ENCODE assay signal across 8 cellular contexts in genomic region chr12:49623142-49623899, GRCh38. TPM values are rescaled to one million over a fixed set of nuclear protein-coding genes. Genes with fewer than 3 reads are reported as not detected.
DNase-seq lines count a peak whose midpoint lies in the region; ATAC-seq and TF ChIP-seq lines count a peak whose summit lies in the region.

Gene PRPF40B (plus strand): TSS chr12:49623561. CDS start chr12:49623591, 30 bp downstream.

- no peaks in the 10 kb centered on the region for H3K36me3 Mint-ChIP-seq in activated naive CD8-positive, alpha-beta T cell

- peaks cover 21% of the 10 kb centered on the region for H3K4me1 Mint-ChIP-seq in activated naive CD8-positive, alpha-beta T cell (ENCODE audit: low read depth)

- DNase-seq in HCT116 (ENCODE audit: low read depth, low spot score) (peak; percentile 48), MV-4-11 (lab: John Stamatoyannopoulos, UW) (peak; percentile 66), SKM-1 treated with dmso at 0.1 percent for 144 hours (lab: John Stamatoyannopoulos, UW; ENCODE audit: unreplicated experiment) (peak; percentile 47), Right ventricle myocardium inferior (ENCODE audit: missing footprints) (peak; percentile 95), tibial nerve (ENCODE audit: low spot score in 2 of 2) (peak; percentile 72 to 83)

- peak within 1 kb of the TSS; percentile 75 for H3K9ac ChIP-seq in HCT116 (ENCODE audit: low read length)
- H3K9ac ChIP-seq in parathyroid adenoma, result peak within 1 kb of the TSS; percentile 0

- peak within 1 kb of the TSS; percentile 89 for H3K4me3 Mint-ChIP-seq in activated naive CD8-positive, alpha-beta T cell

- RAD21 ChIA-PET in HCT116 (lab: Charles Lee; ENCODE audit: low non-redundant PET in 1 of 2, low total read pairs in 2 of 2, uncharacterized antibody in 2 of 2, unreplicated experiment in 2 of 2), result interaction anchor here in 1 of 2 experiments (0.7 kb wide), 1 partner anchor 118 kb away, joined by 3 read pairs; the partner anchor contains the start of gene TMBIM6

- no peaks in the 10 kb centered on the region for H3K27me3 Mint-ChIP-seq in activated naive CD8-positive, alpha-beta T cell

- peak in 1 of 2 donors; percentile 93 for TF ChIP-seq EP300 in tibial nerve (IDR thresholded peaks at IDR 0.05)

- no peaks in the 10 kb centered on the region for H3K9me3 Mint-ChIP-seq in activated naive CD8-positive, alpha-beta T cell (ENCODE audit: low read depth)

- TF ChIP-seq CTCF in HCT116 (IDR thresholded peaks at IDR 0.05 in 2 of 3, conservative IDR thresholded peaks at IDR 0.05 in 1 of 3; ENCODE audit: borderline replicate concordance in 1 of 3, insufficient read depth in 1 of 3, low read depth in 2 of 3, low read length in 2 of 3), result peak; percentile 37 to 60 (median 40); a peak in 5 of 6 replicates
- TF ChIP-seq CTCF in parathyroid adenoma (IDR thresholded peaks at IDR 0.05), result peak; percentile 44
- peak in 4 of 5 experiments; percentile 44 to 58 (median 47) for TF ChIP-seq CTCF in tibial nerve (IDR thresholded peaks at IDR 0.05)

- H3K27me3 ChIP-seq in HCT116 (ENCODE audit: insufficient read depth, low read length) (no peaks in the 10 kb centered on the region), parathyroid adenoma (ENCODE audit: control insufficient read depth, insufficient read depth, low read length) (no peaks in the 10 kb centered on the region), tibial nerve (no peaks in the 10 kb centered on the region)

- ATAC-seq in HCT116, result peak; percentile 85
- ATAC-seq in Right ventricle myocardium inferior, result peak; percentile 92

- no peaks in the 10 kb centered on the region; the same call in 1 of the 2 replicates for H3K79me2 ChIP-seq in HCT116 (ENCODE audit: insufficient read depth, low read length)
- peaks cover 3% of the 10 kb centered on the region for H3K79me2 ChIP-seq in parathyroid adenoma

- H2AFZ ChIP-seq in HCT116 (ENCODE audit: low read depth, low read length, poor library complexity, severe bottlenecking) (peak within 1 kb of the TSS; percentile 13), parathyroid adenoma (peak within 1 kb of the TSS; percentile 97)

- H3K9me3 ChIP-seq in HCT116 (ENCODE audit: control insufficient read depth in 1 of 2, insufficient read depth in 1 of 2, low read depth in 1 of 2, low read length in 2 of 2) (no peaks in the 10 kb centered on the region), parathyroid adenoma (ENCODE audit: control insufficient read depth, low read length) (no peaks in the 10 kb centered on the region), tibial nerve (no peaks in the 10 kb centered on the region)

- peak; percentile 94 for TF ChIP-seq POLR2A in HCT116 (IDR thresholded peaks at IDR 0.05; ENCODE audit: borderline replicate concordance, extremely low read depth, insufficient read depth, insufficient read length)
- TF ChIP-seq POLR2A in tibial nerve (IDR thresholded peaks at IDR 0.05), result peak in 1 of 2 donors; percentile 77

- H3K36me3 ChIP-seq in HCT116 (ENCODE audit: control insufficient read depth in 1 of 2, insufficient read depth in 2 of 2, low read length in 2 of 2) (no peaks in the 10 kb centered on the region), parathyroid adenoma (ENCODE audit: control insufficient read depth, insufficient read depth, low read length) (no peaks in the 10 kb centered on the region), tibial nerve (no peaks in the 10 kb centered on the region)

- WGBS in tibial nerve, 2 donors, result 1 to 4% methylated on average over 20 to 35 of the region's 76 CpGs

- POLR2A ChIA-PET in HCT116 (lab: Charles Lee), result interaction anchor here (0.5 to 1.7 kb wide), 5 partner anchors 21 to 349 kb away, joined by 3 to 9 read pairs (median 4); partner anchors contain the start of gene TMBIM6

- H3K27ac Mint-ChIP-seq in activated naive CD8-positive, alpha-beta T cell, result peak within 1 kb of the TSS; percentile 93

- CTCF ChIA-PET in HCT116 (lab: Charles Lee), result interaction anchor here (0.6 to 1.5 kb wide), 10 partner anchors 9 to 325 kb away, joined by 3 to 9 read pairs (median 4); partner anchors contain the start of genes TMBIM6 and TROAP

- H3K9me2 ChIP-seq in HCT116 (ENCODE audit: insufficient read depth), result no peaks in the 10 kb centered on the region

- BruUV-seq in HCT116 (replicated peaks; lab: Mats Ljungman, UMichigan), result no TSS peak

- peak; percentile 36; the same call in 1 of the 2 replicates for TF ChIP-seq RAD21 in HCT116 (IDR thresholded peaks at IDR 0.05; ENCODE audit: low read depth)

- H3K4me1 ChIP-seq in HCT116 (ENCODE audit: control insufficient read depth in 1 of 2, insufficient read depth in 2 of 2, low read length in 2 of 2), result peaks cover 22 to 63% of the 10 kb centered on the region in 2 experiments
- H3K4me1 ChIP-seq in parathyroid adenoma, result peaks cover 5% of the 10 kb centered on the region
- H3K4me1 ChIP-seq in tibial nerve, result peaks cover 0 to 26% (median 13%) of the 10 kb centered on the region in 4 donors

- H3K4me2 ChIP-seq in HCT116 (ENCODE audit: low read length) (peak within 1 kb of the TSS; percentile 92), parathyroid adenoma (ENCODE audit: low read length) (peak within 1 kb of the TSS; percentile 73)

- intact Hi-C loops in HCT116 (cut with micrococcal nuclease), result no loop called here
- intact Hi-C loops in Right ventricle myocardium inferior (cut with DNase I), result no loop called here

- H4K20me1 ChIP-seq in HCT116 (ENCODE audit: insufficient read depth), result no peaks in the 10 kb centered on the region

- H3K4me3 ChIP-seq in GM08714 (ENCODE audit: low read length), result peak within 1 kb of the TSS; percentile 81
- peak within 1 kb of the TSS; percentile 60 to 67 for H3K4me3 ChIP-seq in HCT116 (replicated peaks in 1 of 2; ENCODE audit: low read depth in 1 of 2, low read length in 2 of 2)
- peak within 1 kb of the TSS; percentile 76 for H3K4me3 ChIP-seq in parathyroid adenoma (ENCODE audit: low read depth, low read length)
- peak within 1 kb of the TSS; percentile 56 to 74 (median 64) for H3K4me3 ChIP-seq in tibial nerve

- H3K27ac ChIP-seq in HCT116 (ENCODE audit: low read depth, low read length) (peak within 1 kb of the TSS; percentile 66), parathyroid adenoma (peak within 1 kb of the TSS; percentile 75), tibial nerve (peak within 1 kb of the TSS; percentile 65 to 96 (median 86))

TF ChIP-seq in HCT116, 20 proteins besides CTCF, POLR2A, EP300 and RAD21 (continues in another document):
- TF ChIP-seq ZNF274 (IDR thresholded peaks at IDR 0.05; ENCODE audit: low read depth, low read length) (no peak), SP1 (IDR thresholded peaks at IDR 0.05; ENCODE audit: low read depth) (peak; percentile 77), CBX3 (IDR thresholded peaks at IDR 0.05; ENCODE audit: low read depth) (no peak), SRF (IDR thresholded peaks at IDR 0.05; ENCODE audit: low read depth) (no peak), CEBPB (IDR thresholded peaks at IDR 0.05; ENCODE audit: low read depth) (no peak), TCF7L2 (IDR thresholded peaks at IDR 0.05; ENCODE audit: borderline replicate concordance, extremely low read depth, insufficient read depth, insufficient read length) (no peak), ZBTB33 (IDR thresholded peaks at IDR 0.05; ENCODE audit: extremely low read depth, insufficient replicate concordance, low read length) (no peak), SIN3A (IDR thresholded peaks at IDR 0.05; ENCODE audit: low read depth) (peak; percentile 77), FOSL1 (IDR thresholded peaks at IDR 0.05; ENCODE audit: low read depth) (no peak), ELF1 (IDR thresholded peaks at IDR 0.05; ENCODE audit: borderline replicate concordance, low read depth) (no peak), EZH2phosphoT487 (IDR thresholded peaks at IDR 0.05; ENCODE audit: borderline replicate concordance) (no peak), EZH2 (IDR thresholded peaks at IDR 0.05) (no peak), ZFX (IDR thresholded peaks at IDR 0.05) (no peak), REST (IDR thresholded peaks at IDR 0.05; ENCODE audit: low read depth) (no peak)

RNA-seq across cellular contexts. Expression of gene PRPF40B, which starts in this region (rescaled TPM):
- total RNA-seq in HCT116 (2021; ENCODE audit: unreplicated experiment), result 29.0 TPM
- 24.5 and 24.7 TPM in 2 replicates for polyA plus RNA-seq in HCT116 (2012)
- total RNA-seq in Right ventricle myocardium inferior, result 17.1 TPM
- total RNA-seq in tibial nerve, result 10 to 100 TPM; 18.1 to 36.0 (median 21.4) TPM

Comparison
In these comparisons a context has a peak if more than half of its experiments do, and no peak if none do; other contexts are left out.
1. Peak in every context shown above with its lines: DNase-seq, ATAC-seq, H3K4me3 ChIP-seq and H3K27ac ChIP-seq.